ENCODE assay signal across 1 cellular context in genomic region chr1:204198978-204199340, GRCh38.
TF ChIP-seq lines count a peak whose summit lies in the region.

No MANE protein-coding gene starts in this region.

TF ChIP-seq in endothelial cell of umbilical vein, 7 proteins besides CTCF, POLR2A, EP300 and RAD21:
- TF ChIP-seq JUN (IDR thresholded peaks at IDR 0.05; ENCODE audit: borderline replicate concordance, insufficient read depth, insufficient read length, low read depth) = no peak
- TF ChIP-seq GATA2 (IDR thresholded peaks at IDR 0.05; ENCODE audit: insufficient read depth, insufficient read length, low read depth, low read length) = no peak
- no peak for TF ChIP-seq FOS (IDR thresholded peaks at IDR 0.05; ENCODE audit: borderline replicate concordance, insufficient read depth, low read length)
- TF ChIP-seq MYC (IDR thresholded peaks at IDR 0.05; ENCODE audit: low read depth, low read length) = no peak
- TF ChIP-seq EZH2 (IDR thresholded peaks at IDR 0.05; ENCODE audit: borderline replicate concordance, low read depth, low read length, severe bottlenecking) = no peak
- no peak for TF ChIP-seq POLR2AphosphoS5 (IDR thresholded peaks at IDR 0.05; ENCODE audit: insufficient read depth, low read depth, low read length)
- no peak for TF ChIP-seq MAX (IDR thresholded peaks at IDR 0.05; ENCODE audit: insufficient read depth, insufficient read length)
